In the genomic region with DNA sequence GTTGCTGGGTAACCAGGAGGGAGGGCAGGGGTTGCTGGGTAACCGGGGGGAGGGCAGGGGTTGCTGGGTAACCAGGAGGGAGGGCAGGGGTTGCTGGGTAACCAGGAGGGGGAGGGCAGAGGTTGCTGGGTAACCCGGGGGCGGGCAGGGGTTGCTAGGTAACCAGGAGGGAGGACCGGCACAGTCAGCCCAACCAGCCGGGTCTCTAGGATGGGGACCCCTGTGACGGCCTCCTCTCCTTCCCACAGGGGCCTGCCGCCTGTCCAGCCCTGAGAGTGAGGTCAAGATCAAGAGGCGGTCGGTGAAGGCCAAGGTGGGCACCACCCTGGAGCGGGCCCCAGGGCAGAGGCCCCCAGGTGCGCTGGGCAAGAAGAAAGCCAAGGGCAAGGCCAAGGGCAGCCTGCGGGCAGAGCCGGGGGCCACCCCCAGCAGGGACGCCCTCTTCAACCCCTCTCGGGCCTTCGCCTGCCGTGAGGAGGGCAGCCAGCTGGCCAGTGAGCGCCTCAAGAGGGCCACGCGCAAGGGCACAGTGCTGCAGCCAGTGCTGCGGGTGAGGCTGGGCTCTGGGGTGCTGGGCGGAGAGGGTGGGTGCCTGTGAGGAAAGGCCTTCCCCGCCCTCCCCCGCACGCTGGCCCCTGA, we compare ENCODE assay signal across 1 cellular context.
TF ChIP-seq lines count a peak whose summit lies in the region.

No MANE protein-coding gene starts in this region.

TF ChIP-seq in SK-N-SH treated with all-trans-retinoic acid at 6 μM for 48 hours, 23 proteins besides CTCF, POLR2A, EP300 and RAD21 (continued from another document):
- TF ChIP-seq, protein P1, sequence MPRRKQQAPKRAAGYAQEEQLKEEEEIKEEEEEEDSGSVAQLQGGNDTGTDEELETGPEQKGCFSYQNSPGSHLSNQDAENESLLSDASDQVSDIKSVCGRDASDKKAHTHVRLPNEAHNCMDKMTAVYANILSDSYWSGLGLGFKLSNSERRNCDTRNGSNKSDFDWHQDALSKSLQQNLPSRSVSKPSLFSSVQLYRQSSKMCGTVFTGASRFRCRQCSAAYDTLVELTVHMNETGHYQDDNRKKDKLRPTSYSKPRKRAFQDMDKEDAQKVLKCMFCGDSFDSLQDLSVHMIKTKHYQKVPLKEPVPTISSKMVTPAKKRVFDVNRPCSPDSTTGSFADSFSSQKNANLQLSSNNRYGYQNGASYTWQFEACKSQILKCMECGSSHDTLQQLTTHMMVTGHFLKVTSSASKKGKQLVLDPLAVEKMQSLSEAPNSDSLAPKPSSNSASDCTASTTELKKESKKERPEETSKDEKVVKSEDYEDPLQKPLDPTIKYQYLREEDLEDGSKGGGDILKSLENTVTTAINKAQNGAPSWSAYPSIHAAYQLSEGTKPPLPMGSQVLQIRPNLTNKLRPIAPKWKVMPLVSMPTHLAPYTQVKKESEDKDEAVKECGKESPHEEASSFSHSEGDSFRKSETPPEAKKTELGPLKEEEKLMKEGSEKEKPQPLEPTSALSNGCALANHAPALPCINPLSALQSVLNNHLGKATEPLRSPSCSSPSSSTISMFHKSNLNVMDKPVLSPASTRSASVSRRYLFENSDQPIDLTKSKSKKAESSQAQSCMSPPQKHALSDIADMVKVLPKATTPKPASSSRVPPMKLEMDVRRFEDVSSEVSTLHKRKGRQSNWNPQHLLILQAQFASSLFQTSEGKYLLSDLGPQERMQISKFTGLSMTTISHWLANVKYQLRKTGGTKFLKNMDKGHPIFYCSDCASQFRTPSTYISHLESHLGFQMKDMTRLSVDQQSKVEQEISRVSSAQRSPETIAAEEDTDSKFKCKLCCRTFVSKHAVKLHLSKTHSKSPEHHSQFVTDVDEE (CRISPR knock-in tag; IDR thresholded peaks at IDR 0.05) = no peak
- no peak for TF ChIP-seq RARB (CRISPR knock-in tag; IDR thresholded peaks at IDR 0.05)
- TF ChIP-seq CSRNP3 (CRISPR knock-in tag; IDR thresholded peaks at IDR 0.05) = no peak
- TF ChIP-seq SNAI2 (CRISPR knock-in tag; IDR thresholded peaks at IDR 0.05) = no peak
- no peak for TF ChIP-seq ZC3H10 (CRISPR knock-in tag; IDR thresholded peaks at IDR 0.05)
- no peak for TF ChIP-seq ESRRG (CRISPR knock-in tag; IDR thresholded peaks at IDR 0.05)
